26 cellular contexts compared by ENCODE assay signal in genomic region chr12:12598864-12599263, GRCh38. TPM values are rescaled to one million over a fixed set of nuclear protein-coding genes. Genes with fewer than 3 reads are reported as not detected.
DNase-seq lines count a peak whose midpoint lies in the region; ATAC-seq, FAIRE-seq and TF ChIP-seq lines count a peak whose summit lies in the region.
"Had no signal": no experiment of that assay in that cellular context is flagged by ENCODE, and none has a peak within 500 bp of the region (broad histone marks: within the 10 kb centered on the region; RNA-seq: fewer than 3 reads in every experiment).

No MANE protein-coding gene starts in this region.

- in situ Hi-C loops in K562 (cut with MboI), result no loop called here

- H3K4me3 Mint-ChIP-seq in type B pancreatic cell (peak overlapping the region; percentile 6), endothelial cell (ENCODE audit: unreplicated experiment) (no peak overlapping the region)
- H3K4me3 Mint-ChIP-seq: CD14-positive monocyte; CD4-positive, alpha-beta T cell; CD8-positive, alpha-beta memory T cell had no signal

- WGBS in A549 (ENCODE audit: missing lambda C conversion rate), result 69% methylated on average over 3 of the region's 3 CpGs
- 45% methylated on average over 3 of the region's 3 CpGs for WGBS in K562 (ENCODE audit: insufficient coverage, low coverage, missing lambda C conversion rate)

- H3K4me1 Mint-ChIP-seq in type B pancreatic cell (ENCODE audit: unreplicated experiment), result no peaks in the 10 kb centered on the region
- H3K4me1 Mint-ChIP-seq in endothelial cell (ENCODE audit: unreplicated experiment), result no peaks in the 10 kb centered on the region
- H3K4me1 Mint-ChIP-seq: CD8-positive, alpha-beta memory T cell had no signal

- H3K27ac ChIP-seq in A549 (no peak overlapping the region), PC-9 (peak overlapping the region; percentile 46; the same call in 1 of the 2 replicates), K562 (ENCODE audit: extremely low read depth, low read depth, low read length) (no peak overlapping the region)
- H3K27ac ChIP-seq: 22Rv1; BLaER1 treated with 17β-estradiol and CSF1 and Interleukin-3, amounts not matched to agents 10 nM and 100 nM had no signal

- H3K9me3 ChIP-seq in A549, result no peaks in the 10 kb centered on the region
- H3K9me3 ChIP-seq in PC-9 (ENCODE audit: insufficient read depth, low read depth), result no peaks in the 10 kb centered on the region
- no peaks in the 10 kb centered on the region for H3K9me3 ChIP-seq in K562 (replicated peaks; ENCODE audit: control insufficient read depth, insufficient read depth, low read depth, low read length)
- H3K9me3 ChIP-seq: BE2C; BLaER1 treated with 17β-estradiol and CSF1 and Interleukin-3, amounts not matched to agents 10 nM and 100 nM had no signal

- H3K4me2 ChIP-seq in A549, result no peak overlapping the region
- H3K4me2 ChIP-seq in PC-9, result no peak overlapping the region
- no peak overlapping the region for H3K4me2 ChIP-seq in K562 (ENCODE audit: insufficient read depth, low read length)
- H3K4me2 ChIP-seq: BLaER1 treated with 17β-estradiol and CSF1 and Interleukin-3, amounts not matched to agents 10 nM and 100 nM had no signal

- CTCF ChIA-PET in A549 (lab: Yijun Ruan, JAX), result interaction anchor here (1.3 kb wide), 1 partner anchor 222 kb away, joined by 3 read pairs; no protein-coding TSS in a partner anchor
- CTCF ChIA-PET in PC-9 (lab: Charles Lee), result interaction anchor here (0.5 kb wide), 1 partner anchor 11 kb away, joined by 6 read pairs; no protein-coding TSS in a partner anchor
- CTCF ChIA-PET in K562 (lab: Yijun Ruan, JAX; ENCODE audit: low intra/inter-chr PET ratio), result no interaction called here

- TF ChIP-seq EP300 in A549 (IDR thresholded peaks at IDR 0.05), result no peak
- TF ChIP-seq EP300 in K562 (IDR thresholded peaks at IDR 0.05; ENCODE audit: low read length), result no peak

- H3K9ac ChIP-seq in K562 (ENCODE audit: insufficient read depth in 1 of 2, low read depth in 2 of 2, low read length in 2 of 2), result no peak overlapping the region
- H3K9ac ChIP-seq: BLaER1 treated with 17β-estradiol and CSF1 and Interleukin-3, amounts not matched to agents 10 nM and 100 nM had no signal

- FAIRE-seq in A549 (lab: Jason Lieb, UNC) (no peak), K562 (lab: Jason Lieb, UNC) (no peak)
- FAIRE-seq: A204.1, D721Med, GM12878, GM19239 had no signal

- no peaks in the 10 kb centered on the region for H3K27me3 ChIP-seq in PC-9 (ENCODE audit: insufficient read depth, low read depth)
- no peaks in the 10 kb centered on the region for H3K27me3 ChIP-seq in K562 (ENCODE audit: control insufficient read depth in 2 of 2, insufficient read depth in 2 of 2, low read length in 2 of 2)
- H3K27me3 ChIP-seq: BE2C; BLaER1 treated with 17β-estradiol and CSF1 and Interleukin-3, amounts not matched to agents 10 nM and 100 nM had no signal

- BruUV-seq in PC-9 (replicated peaks; lab: Mats Ljungman, UMichigan) (no TSS peak), K562 (replicated peaks; lab: Mats Ljungman, UMichigan) (no TSS peak)

- no peaks in the 10 kb centered on the region for H3K9me1 ChIP-seq in K562 (ENCODE audit: control insufficient read depth, insufficient read depth, low read length)

- no peak for DNase-seq in A549 (ENCODE audit: low read depth in 1 of 2, low spot score in 1 of 2)
- no peak for DNase-seq in PC-9
- DNase-seq in K562 (ENCODE audit: extremely low read depth in 1 of 4, low spot score in 3 of 4), result no peak
- no peak for DNase-seq in type B pancreatic cell (ENCODE audit: extremely low spot score, unreplicated experiment)
- no peak for DNase-seq in endothelial cell (ENCODE audit: low spot score)
- DNase-seq: ACHN; AML-193; BE2C; CD4-positive, alpha-beta T cell; CD8-positive, alpha-beta memory T cell; DMS 273 treated with DMSO at 0.1 percent for 48 hours; DMS79; EL; GDM1; GOT3; H7; HCEC 1CT had no signal

- POLR2A ChIA-PET in A549 (lab: Yijun Ruan, JAX) (no interaction called here), PC-9 (lab: Charles Lee; ENCODE audit: unreplicated experiment) (no interaction called here), K562 (lab: Yijun Ruan, JAX) (no interaction called here)

- H3K27ac Mint-ChIP-seq in type B pancreatic cell, result peak overlapping the region; percentile 85
- H3K27ac Mint-ChIP-seq in endothelial cell (ENCODE audit: unreplicated experiment), result no peak overlapping the region
- H3K27ac Mint-ChIP-seq: CD14-positive monocyte; CD4-positive, alpha-beta T cell; CD8-positive, alpha-beta memory T cell had no signal

- H3K4me1 ChIP-seq in A549 (no peaks in the 10 kb centered on the region; the same call in 2 of the 3 replicates), PC-9 (replicated peaks; ENCODE audit: insufficient read depth) (peaks cover 22% of the 10 kb centered on the region), K562 (replicated peaks in 1 of 2; ENCODE audit: control insufficient read depth in 2 of 2, insufficient read depth in 2 of 2, low read length in 2 of 2) (no peaks in the 10 kb centered on the region; a peak in 1 of 5 replicates)
- H3K4me1 ChIP-seq: BE2C had no signal

- H3K27me3 Mint-ChIP-seq in type B pancreatic cell, result peaks cover 8% of the 10 kb centered on the region
- peaks cover 1% of the 10 kb centered on the region for H3K27me3 Mint-ChIP-seq in endothelial cell (ENCODE audit: unreplicated experiment)
- H3K27me3 Mint-ChIP-seq: CD4-positive, alpha-beta T cell had no signal

- no peaks in the 10 kb centered on the region for H3K36me3 ChIP-seq in PC-9 (ENCODE audit: low read depth)
- no peaks in the 10 kb centered on the region for H3K36me3 ChIP-seq in K562 (ENCODE audit: control insufficient read depth, insufficient read depth, low read length)
- H3K36me3 ChIP-seq: BE2C; BLaER1 treated with 17β-estradiol and CSF1 and Interleukin-3, amounts not matched to agents 10 nM and 100 nM had no signal

- peaks cover 20% of the 10 kb centered on the region for H3F3A ChIP-seq in PC-9 (ENCODE audit: insufficient read depth, low read depth)

- ATAC-seq in A549, result no peak
- no peak for ATAC-seq in K562
- no peak for ATAC-seq in GM21423 (IDR thresholded peaks at IDR 0.05; ENCODE audit: unreplicated experiment)
- ATAC-seq in GM21528 (IDR thresholded peaks at IDR 0.05; ENCODE audit: low FRiP score, unreplicated experiment), result no peak
- ATAC-seq: GM12878 had no signal

- intact Hi-C loops in PC-9 (cut with micrococcal nuclease; ENCODE audit: unreplicated experiment), result no loop called here
- intact Hi-C loops in K562 (cut with micrococcal nuclease), result no loop called here

- TF ChIP-seq CTCF in A549 (IDR thresholded peaks at IDR 0.05) (no peak), PC-9 (conservative IDR thresholded peaks at IDR 0.05) (no peak), K562 (IDR thresholded peaks at IDR 0.05 in 2 of 3, conservative IDR thresholded peaks at IDR 0.05 in 1 of 3; ENCODE audit: insufficient read depth in 2 of 3, low read depth in 1 of 3, low read length in 3 of 3) (no peak), type B pancreatic cell (conservative IDR thresholded peaks at IDR 0.05) (no peak), endothelial cell (IDR thresholded peaks at IDR 0.05; ENCODE audit: unreplicated experiment) (no peak)

- no peaks in the 10 kb centered on the region for H3K79me2 ChIP-seq in PC-9 (ENCODE audit: low read depth)
- no peaks in the 10 kb centered on the region for H3K79me2 ChIP-seq in K562 (ENCODE audit: control insufficient read depth, insufficient read depth, low read length)

- H2AFZ ChIP-seq in PC-9, result no peak overlapping the region
- no peak overlapping the region for H2AFZ ChIP-seq in K562 (ENCODE audit: low read depth, low read length)

- TF ChIP-seq POLR2A in A549 (IDR thresholded peaks at IDR 0.05; ENCODE audit: low read length) (no peak), K562 (conservative IDR thresholded peaks at IDR 0.05) (no peak)

- no peaks in the 10 kb centered on the region for H4K20me1 ChIP-seq in PC-9 (ENCODE audit: insufficient read depth)
- H4K20me1 ChIP-seq in K562 (replicated peaks; ENCODE audit: control insufficient read depth, insufficient read depth, low read length), result no peaks in the 10 kb centered on the region
- H4K20me1 ChIP-seq: BLaER1 treated with 17β-estradiol and CSF1 and Interleukin-3, amounts not matched to agents 10 nM and 100 nM had no signal

- H3K4me3 ChIP-seq in A549 (no peak overlapping the region), PC-9 (no peak overlapping the region), K562 (no peak overlapping the region)
- H3K4me3 ChIP-seq: BLaER1 treated with 17β-estradiol and CSF1 and Interleukin-3, amounts not matched to agents 10 nM and 100 nM; GM12878 had no signal

- no peaks in the 10 kb centered on the region for H3K9me2 ChIP-seq in PC-9 (ENCODE audit: insufficient read depth)

- H3K9me3 Mint-ChIP-seq in type B pancreatic cell, result peaks cover 6% of the 10 kb centered on the region
- H3K9me3 Mint-ChIP-seq in endothelial cell (ENCODE audit: unreplicated experiment), result no peaks in the 10 kb centered on the region
- H3K9me3 Mint-ChIP-seq: CD4-positive, alpha-beta T cell had no signal

- no peak for TF ChIP-seq RAD21 in A549 (conservative IDR thresholded peaks at IDR 0.05 in 1 of 2, IDR thresholded peaks at IDR 0.05 in 1 of 2)
- TF ChIP-seq RAD21 in K562 (CRISPR knock-in tag; conservative IDR thresholded peaks at IDR 0.05 in 1 of 2, IDR thresholded peaks at IDR 0.05 in 1 of 2), result no peak

- H3K36me3 Mint-ChIP-seq in type B pancreatic cell (peaks cover 9% of the 10 kb centered on the region), endothelial cell (ENCODE audit: low read depth, unreplicated experiment) (no peaks in the 10 kb centered on the region)
- H3K36me3 Mint-ChIP-seq: CD14-positive monocyte had no signal

RNA-seq across cellular contexts. Expression of gene CREBL2, which starts 12.8 kb away (rescaled TPM):
- polyA plus RNA-seq in A549 (2011; rRNA removed) (30.9 and 31.4 TPM in 2 replicates), A549 (2017; fragmentation: RNase III; extraction: RNeasy Plus Mini Kit Qiagen cat#74134 plus additional on column Dnase treatment) (21.9 to 24.3 TPM (median 23.9 TPM) in 3 replicates), K562 (2011; rRNA removed) (4.7 and 5.2 TPM in 2 replicates), K562 (2014; fragmentation: Illumina TruSeq; extraction: Trizol) (4.6 and 5.0 TPM in 2 replicates), K562 (2014; fragmentation: Nextera tagmentation; extraction: Ambion mirVana) (1 to 10 TPM; 1.7 to 1.9 TPM), K562 (2014; rRNA removed) (2.9 and 4.8 TPM in 2 replicates)
- polyA plus RNA-seq in A549 (2012; cell fraction: cytosol; rRNA removed), result 8.2 and 9.4 TPM in 2 replicates
- polyA plus RNA-seq in A549 (2012; cell fraction: nucleus; rRNA removed), result 2.9 and 4.2 TPM in 2 replicates
- polyA minus RNA-seq in A549 (2011; rRNA and poly(A)+ RNA removed), result 12.2 and 13.6 TPM in 2 replicates
- total RNA-seq in PC-9 (2021) (26.6 and 30.3 TPM in 2 replicates), K562 (2014; rRNA removed) (7.3 and 8.9 TPM in 2 replicates), K562 (2014; rRNA removed; fragmentation: Illumina TruSeq; extraction: Trizol) (5.7 and 6.4 TPM in 2 replicates), K562 (2015; rRNA removed; fragmentation: Illumina TruSeq; extraction: Trizol) (5.5 and 5.6 TPM in 2 replicates), K562 (2021) (3.8 and 5.2 TPM in 2 replicates), type B pancreatic cell (ENCODE audit: low replicate concordance) (11.9 and 21.4 TPM in 2 replicates), endothelial cell (ENCODE audit: unreplicated experiment) (26.9 TPM)
- 2.3 and 3.8 TPM in 2 replicates for total RNA-seq in K562 (2011; cell fraction: chromatin; rRNA removed; ENCODE audit: low replicate concordance)
- 2.0 and 2.9 TPM in 2 replicates for total RNA-seq in K562 (2011; cell fraction: nucleolus; rRNA removed)
- 3.2 and 6.9 TPM in 2 replicates for total RNA-seq in K562 (2011; cell fraction: nucleoplasm; rRNA removed)
- 2.1 and 3.8 TPM in 2 replicates for polyA plus RNA-seq in K562 (2011; cell fraction: cytosol; rRNA removed)
- polyA plus RNA-seq in K562 (2011; cell fraction: nucleus; rRNA removed), result 1.8 and 2.6 TPM in 2 replicates
- 4.4 and 7.9 TPM in 2 replicates for polyA plus RNA-seq in K562 (2012)
- polyA minus RNA-seq in K562 (2011; rRNA and poly(A)+ RNA removed), result 6.3 and 7.0 TPM in 2 replicates
- 2.6 TPM in 2 replicates for polyA minus RNA-seq in K562 (2011; cell fraction: cytosol; rRNA and poly(A)+ RNA removed)
- polyA minus RNA-seq in K562 (2011; cell fraction: nucleus; rRNA and poly(A)+ RNA removed), result 1.8 and 2.7 TPM in 2 replicates

RNA-seq across cellular contexts. Expression of gene DUSP16, which starts 36.2 kb away (rescaled TPM):
- polyA plus RNA-seq in A549 (2011; rRNA removed) (34.7 and 43.0 TPM in 2 replicates), A549 (2017; fragmentation: RNase III; extraction: RNeasy Plus Mini Kit Qiagen cat#74134 plus additional on column Dnase treatment) (13.1 to 19.0 TPM (median 18.2 TPM) in 3 replicates), K562 (2011; rRNA removed) (10.0 and 12.3 TPM in 2 replicates), K562 (2014; fragmentation: Illumina TruSeq; extraction: Trizol) (7.0 and 8.0 TPM in 2 replicates), K562 (2014; fragmentation: Nextera tagmentation; extraction: Ambion mirVana) (1 to 10 TPM in 1 of 2 experiments, under 1 TPM in 1; 0.70 to 1.1 TPM), K562 (2014; rRNA removed) (5.1 and 5.8 TPM in 2 replicates)
- 5.9 and 7.2 TPM in 2 replicates for polyA plus RNA-seq in A549 (2012; cell fraction: cytosol; rRNA removed)
- polyA plus RNA-seq in A549 (2012; cell fraction: nucleus; rRNA removed), result 6.1 and 6.2 TPM in 2 replicates
- 40.7 and 54.4 TPM in 2 replicates for polyA minus RNA-seq in A549 (2011; rRNA and poly(A)+ RNA removed)
- total RNA-seq in PC-9 (2021) (23.6 and 24.8 TPM in 2 replicates), K562 (2014; rRNA removed) (4.7 and 5.6 TPM in 2 replicates), K562 (2014; rRNA removed; fragmentation: Illumina TruSeq; extraction: Trizol) (5.7 and 7.1 TPM in 2 replicates), K562 (2015; rRNA removed; fragmentation: Illumina TruSeq; extraction: Trizol) (6.2 and 6.4 TPM in 2 replicates), K562 (2021) (9.2 and 10.1 TPM in 2 replicates), type B pancreatic cell (ENCODE audit: low replicate concordance) (52.1 and 240 TPM in 2 replicates), endothelial cell (ENCODE audit: unreplicated experiment) (12.9 TPM)
- 11.4 and 26.0 TPM in 2 replicates for total RNA-seq in K562 (2011; cell fraction: chromatin; rRNA removed; ENCODE audit: low replicate concordance)
- total RNA-seq in K562 (2011; cell fraction: nucleolus; rRNA removed), result 5.7 and 5.8 TPM in 2 replicates
- total RNA-seq in K562 (2011; cell fraction: nucleoplasm; rRNA removed), result 7.7 and 9.8 TPM in 2 replicates
- 6.5 and 7.6 TPM in 2 replicates for polyA plus RNA-seq in K562 (2011; cell fraction: cytosol; rRNA removed)
- 4.4 and 7.8 TPM in 2 replicates for polyA plus RNA-seq in K562 (2011; cell fraction: nucleus; rRNA removed)
- polyA plus RNA-seq in K562 (2012), result 4.5 and 5.1 TPM in 2 replicates
- polyA minus RNA-seq in K562 (2011; rRNA and poly(A)+ RNA removed), result 18.1 and 24.1 TPM in 2 replicates
- 9.5 and 10.6 TPM in 2 replicates for polyA minus RNA-seq in K562 (2011; cell fraction: cytosol; rRNA and poly(A)+ RNA removed)
- 3.1 and 7.0 TPM in 2 replicates for polyA minus RNA-seq in K562 (2011; cell fraction: nucleus; rRNA and poly(A)+ RNA removed)

Comparison
In these comparisons a context has a peak if more than half of its experiments do, and no peak if none do; other contexts are left out.
1. Of the 35 proteins assayed by ChIP-seq in both K562 and A549: peak only in K562: none; only in A549: none; in both: ZFP36; in neither: 34.